8 cellular contexts compared by ENCODE assay signal in the genomic region with DNA sequence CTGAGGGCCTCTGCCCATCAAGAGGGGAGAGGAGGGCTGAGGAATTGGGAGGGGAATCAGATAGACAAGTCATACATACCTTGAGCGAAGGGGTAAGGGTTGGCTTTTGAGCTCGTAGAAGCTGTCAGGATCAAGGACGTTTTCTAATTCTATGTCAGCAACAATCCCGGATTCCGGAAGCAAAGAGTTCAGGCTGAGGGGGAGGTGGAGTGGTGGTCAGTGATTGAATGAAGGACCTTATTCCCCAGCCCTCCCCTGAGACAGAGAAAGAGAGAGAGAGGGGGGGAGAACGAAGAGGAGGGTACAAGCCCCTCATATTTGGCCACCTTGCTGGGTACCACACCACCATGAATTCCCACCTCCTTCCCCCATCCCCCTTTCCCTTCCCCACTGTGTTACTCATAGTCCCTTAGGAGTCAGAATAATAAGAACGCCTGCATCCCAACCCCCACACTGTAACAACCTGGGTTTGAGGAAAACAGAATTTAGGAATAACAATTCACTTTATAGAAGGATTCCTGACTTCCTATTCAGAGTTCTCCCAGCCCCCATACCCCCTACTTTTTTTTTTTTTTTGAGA. TPM values are rescaled to one million over a fixed set of nuclear protein-coding genes. Genes with fewer than 3 reads are reported as not detected.
DNase-seq lines count a peak whose midpoint lies in the region; ATAC-seq, FAIRE-seq and TF ChIP-seq lines count a peak whose summit lies in the region.

No MANE protein-coding gene starts in this region.

- peaks cover 14% of the 10 kb centered on the region for H3K36me3 Mint-ChIP-seq in activated naive CD4-positive, alpha-beta T cell treated with anti-CD3 and anti-CD28 coated beads for 36 hours (ENCODE audit: low read depth)
- peaks cover 6 to 25% of the 10 kb centered on the region in 2 donors for H3K36me3 Mint-ChIP-seq in activated naive CD4-positive, alpha-beta T cell treated with anti-CD3 and anti-CD28 coated beads, Interleukin-2, amount 50 U/mL, for 72 hours

- no peak for DNase-seq in activated naive CD4-positive, alpha-beta T cell treated with anti-CD3 and anti-CD28 coated beads for 36 hours
- no peak for DNase-seq in activated naive CD4-positive, alpha-beta T cell treated with anti-CD3 and anti-CD28 coated beads, Interleukin-2, amount 50 U/mL, for 72 hours (ENCODE audit: low spot score in 2 of 2)
- DNase-seq in astrocyte of the spinal cord (ENCODE audit: low read depth, low spot score) (peak; percentile 4), HepG2 (ENCODE audit: low spot score) (no peak), transverse colon (no peak)
- DNase-seq in NK-92 treated with Interleukin-12 subunit alpha and Interleukin-12 subunit beta, amount 100 ng/mL, for 24 hours (lab: John Stamatoyannopoulos, UW) = no peak

- H3K27ac ChIP-seq in HepG2 (ENCODE audit: extremely low read length, insufficient read depth, low read length) (peak overlapping the region; percentile 73), transverse colon (peak overlapping the region; percentile 92 to 97 (median 96))

- BruUV-seq in HepG2 (replicated peaks; lab: Mats Ljungman, UMichigan) = no TSS peak

- H3K9me3 Mint-ChIP-seq in activated naive CD4-positive, alpha-beta T cell treated with anti-CD3 and anti-CD28 coated beads for 36 hours = no peaks in the 10 kb centered on the region
- no peaks in the 10 kb centered on the region for H3K9me3 Mint-ChIP-seq in activated naive CD4-positive, alpha-beta T cell treated with anti-CD3 and anti-CD28 coated beads, Interleukin-2, amount 50 U/mL, for 72 hours

- intact Hi-C loops in activated naive CD4-positive, alpha-beta T cell treated with anti-CD3 and anti-CD28 coated beads for 36 hours (cut with micrococcal nuclease) = loop anchor here (5.0 to 10.0 kb wide), 3 partner anchors 132 to 366 kb away; partner anchors contain the start of genes PLP2 and SUV39H1
- intact Hi-C loops in HepG2 (cut with micrococcal nuclease; ENCODE audit: unreplicated experiment) = loop anchor here (5.0 kb wide), 1 partner anchor 83 kb away; the partner anchor contains the start of gene OTUD5
- intact Hi-C loops in transverse colon (cut with DNase I; ENCODE audit: low total_unique reads) = no loop called here

- no peaks in the 10 kb centered on the region for H4K20me1 ChIP-seq in HepG2 (ENCODE audit: insufficient read depth, low read length)

- POLR2A ChIA-PET in HepG2 (lab: Yijun Ruan, JAX) = interaction anchor here (1.0 to 1.5 kb wide), 4 partner anchors 13 to 99 kb away, joined by 4 to 6 read pairs (median 4); partner anchors contain the start of gene OTUD5

- H3K4me3 ChIP-seq in astrocyte of the spinal cord (ENCODE audit: low read depth, low read length) (peak overlapping the region; percentile 68), HepG2 (replicated peaks in 1 of 3; ENCODE audit: insufficient read depth in 1 of 3, low read depth in 2 of 3, low read length in 3 of 3) (peak overlapping the region in 2 of 3 experiments; percentile 36 to 40; a peak in 5 of 6 replicates), transverse colon (peak overlapping the region in 1 of 4 donors; percentile 3)

- H3K79me2 ChIP-seq in HepG2 (ENCODE audit: insufficient read depth, low read length) = peaks cover 20% of the 10 kb centered on the region

- TF ChIP-seq CTCF in astrocyte of the spinal cord (IDR thresholded peaks at IDR 0.05; ENCODE audit: low read depth, low read length) = no peak
- TF ChIP-seq CTCF in HepG2 (CRISPR knock-in tag; IDR thresholded peaks at IDR 0.05) = no peak
- no peak for TF ChIP-seq CTCF in transverse colon (IDR thresholded peaks at IDR 0.05)

- H3K27ac Mint-ChIP-seq in activated naive CD4-positive, alpha-beta T cell treated with anti-CD3 and anti-CD28 coated beads for 36 hours = peak overlapping the region; percentile 68
- H3K27ac Mint-ChIP-seq in activated naive CD4-positive, alpha-beta T cell treated with anti-CD3 and anti-CD28 coated beads, Interleukin-2, amount 50 U/mL, for 72 hours = peak overlapping the region in 1 of 2 donors; percentile 81

- TF ChIP-seq RAD21 in HepG2 (CRISPR knock-in tag; IDR thresholded peaks at IDR 0.05) = no peak

- WGBS in HepG2 (ENCODE audit: low lambda C conversion rate) = 16% methylated on average over 4 of the region's 7 CpGs
- 63% methylated on average over 7 of the region's 7 CpGs; no CpG with 5 or more reads in 1 of the 2 donors for WGBS in transverse colon (ENCODE audit: low coverage in 1 of 2), 2 donors

- no peak overlapping the region for H2AFZ ChIP-seq in HepG2 (ENCODE audit: low read length)

- CTCF ChIA-PET in activated naive CD4-positive, alpha-beta T cell treated with anti-CD3 and anti-CD28 coated beads for 36 hours (lab: Charles Lee) = interaction anchor here (0.5 kb wide), 1 partner anchor 27 kb away, joined by 3 read pairs; no protein-coding TSS in a partner anchor
- CTCF ChIA-PET in HepG2 (lab: Yijun Ruan, JAX; ENCODE audit: low intra/inter-chr PET ratio, low total read pairs) = no interaction called here

- no peaks in the 10 kb centered on the region; a peak in 1 of 5 replicates for H3K27me3 ChIP-seq in HepG2 (ENCODE audit: control insufficient read depth in 1 of 2, insufficient read depth in 2 of 2, low read length in 2 of 2)
- no peaks in the 10 kb centered on the region for H3K27me3 ChIP-seq in transverse colon

- peak overlapping the region; percentile 71 for H3K4me2 ChIP-seq in HepG2 (ENCODE audit: low read depth, low read length)

- ATAC-seq in activated naive CD4-positive, alpha-beta T cell treated with anti-CD3 and anti-CD28 coated beads, Interleukin-2, amount 50 U/mL, for 72 hours = no peak
- ATAC-seq in HepG2 = no peak
- no peak for ATAC-seq in GM21360 (IDR thresholded peaks at IDR 0.05; ENCODE audit: unreplicated experiment)
- no peak for ATAC-seq in GM19455 (IDR thresholded peaks at IDR 0.05; ENCODE audit: unreplicated experiment)

- peak overlapping the region; percentile 93 for H3K4me3 Mint-ChIP-seq in activated naive CD4-positive, alpha-beta T cell treated with anti-CD3 and anti-CD28 coated beads for 36 hours

- peaks cover 28% of the 10 kb centered on the region for H3K4me1 Mint-ChIP-seq in activated naive CD4-positive, alpha-beta T cell treated with anti-CD3 and anti-CD28 coated beads for 36 hours (ENCODE audit: low read depth)

- FAIRE-seq in HepG2 (lab: Jason Lieb, UNC) = no peak

- H3K4me1 ChIP-seq in HepG2 (ENCODE audit: insufficient read depth, low read length) = peaks cover 44% of the 10 kb centered on the region
- H3K4me1 ChIP-seq in transverse colon = peaks cover 0 to 29% (median 6%) of the 10 kb centered on the region in 4 donors

- TF ChIP-seq EP300 in HepG2 (IDR thresholded peaks at IDR 0.05; ENCODE audit: low read depth in 2 of 2, low read length in 2 of 2) (no peak), HepG2 (CRISPR knock-in tag; IDR thresholded peaks at IDR 0.05; ENCODE audit: borderline replicate concordance) (no peak), transverse colon (IDR thresholded peaks at IDR 0.05; ENCODE audit: low read depth) (no peak)

- no peaks in the 10 kb centered on the region for H3K27me3 Mint-ChIP-seq in activated naive CD4-positive, alpha-beta T cell treated with anti-CD3 and anti-CD28 coated beads for 36 hours (ENCODE audit: low read depth)

- TF ChIP-seq POLR2A in HepG2 (IDR thresholded peaks at IDR 0.05; ENCODE audit: insufficient read depth in 1 of 2, low read depth in 2 of 2, low read length in 2 of 2) (no peak), transverse colon (IDR thresholded peaks at IDR 0.05) (no peak)

- peak overlapping the region; percentile 47 for H3K9ac ChIP-seq in HepG2 (ENCODE audit: insufficient read depth, low read depth, low read length)

- H3K9me3 ChIP-seq in HepG2 (ENCODE audit: low read length) (no peaks in the 10 kb centered on the region), transverse colon (no peaks in the 10 kb centered on the region)

- in situ Hi-C loops in astrocyte of the spinal cord (cut with HindIII; ENCODE audit: low sequenced_read_pairs) = no loop called here
- in situ Hi-C loops in HepG2 (cut with HindIII; ENCODE audit: extremely low pct_ligation_motif_present, low pct_unique_long_range_greater_than_20kb) = no loop called here
- in situ Hi-C loops in transverse colon (cut with MboI; ENCODE audit: low pct_ligation_motif_present in 1 of 4, low pct_unique_long_range_greater_than_20kb in 1 of 4, low sequenced_read_pairs in 3 of 4) = no loop called here

- H3K36me3 ChIP-seq in HepG2 (replicated peaks in 1 of 2; ENCODE audit: control insufficient read depth in 1 of 2, insufficient read depth in 2 of 2, low read length in 2 of 2) (peaks cover 4 to 12% of the 10 kb centered on the region in 2 experiments; a peak in 3 of 5 replicates), transverse colon (peaks cover 0 to 10% (median 0%) of the 10 kb centered on the region in 4 donors)

RNA-seq across cellular contexts. Expression of gene TFE3, which starts 2.7 kb away (rescaled TPM):
- 10 to 100 TPM; 34.7 to 35.5 TPM for total RNA-seq in activated naive CD4-positive, alpha-beta T cell treated with anti-CD3 and anti-CD28 coated beads for 36 hours
- total RNA-seq in activated naive CD4-positive, alpha-beta T cell treated with anti-CD3 and anti-CD28 coated beads, Interleukin-2, amount 50 U/mL, for 72 hours = 10 to 100 TPM; 34.8 to 41.8 TPM
- total RNA-seq in HepG2 (2016; rRNA removed; fragmentation: Illumina TruSeq; extraction: Trizol) = 8.8 and 12.3 TPM in 2 replicates
- total RNA-seq in HepG2 (2016; cell fraction: cytosol; rRNA removed; fragmentation: Illumina TruSeq; extraction: Trizol; ENCODE audit: low read depth) = 7.1 and 7.8 TPM in 2 replicates
- total RNA-seq in HepG2 (2016; cell fraction: insoluble cytoplasmic fraction; rRNA removed; fragmentation: Illumina TruSeq; extraction: Trizol) = 7.3 and 11.4 TPM in 2 replicates
- total RNA-seq in HepG2 (2016; cell fraction: membrane; rRNA removed; fragmentation: Illumina TruSeq; extraction: Trizol) = 19.2 and 21.8 TPM in 2 replicates
- total RNA-seq in HepG2 (2016; cell fraction: nucleus; rRNA removed; fragmentation: Illumina TruSeq; extraction: Trizol) = 7.7 and 10.3 TPM in 2 replicates
- 8.3 and 13.1 TPM in 2 replicates for polyA plus RNA-seq in HepG2 (2011; rRNA removed)
- 7.3 and 11.0 TPM in 2 replicates for polyA plus RNA-seq in HepG2 (2011; cell fraction: cytosol; rRNA removed)
- 18.5 and 24.4 TPM in 2 replicates for polyA plus RNA-seq in HepG2 (2011; cell fraction: nucleus; rRNA removed)
- polyA plus RNA-seq in HepG2 (2012) = 13.3 and 22.4 TPM in 2 replicates
- 12.4 and 13.7 TPM in 2 replicates for polyA plus RNA-seq in HepG2 (2016; cell fraction: cytosol; fragmentation: Illumina TruSeq; extraction: Trizol; ENCODE audit: low read depth)
- 17.3 and 24.4 TPM in 2 replicates for polyA plus RNA-seq in HepG2 (2016; cell fraction: insoluble cytoplasmic fraction; fragmentation: Illumina TruSeq; extraction: Trizol; ENCODE audit: low read depth)
- polyA plus RNA-seq in HepG2 (2016; cell fraction: membrane; fragmentation: Illumina TruSeq; extraction: Trizol; ENCODE audit: low read depth) = 30.6 and 31.9 TPM in 2 replicates
- 31.0 and 32.9 TPM in 2 replicates for polyA plus RNA-seq in HepG2 (2016; cell fraction: nucleus; fragmentation: Illumina TruSeq; extraction: Trizol; ENCODE audit: insufficient read depth, low read depth)
- 19.4 and 40.0 TPM in 2 replicates for polyA minus RNA-seq in HepG2 (2011; rRNA and poly(A)+ RNA removed; ENCODE audit: low replicate concordance)
- polyA minus RNA-seq in HepG2 (2011; cell fraction: cytosol; rRNA and poly(A)+ RNA removed) = 13.7 and 14.2 TPM in 2 replicates
- polyA minus RNA-seq in HepG2 (2011; cell fraction: nucleus; rRNA and poly(A)+ RNA removed) = 12.0 and 14.9 TPM in 2 replicates
- 10 to 100 TPM; 31.7 to 45.6 (median 44.7) TPM for total RNA-seq in transverse colon

RNA-seq across cellular contexts. Expression of gene CCDC120, which starts 18.3 kb away (rescaled TPM):
- total RNA-seq in activated naive CD4-positive, alpha-beta T cell treated with anti-CD3 and anti-CD28 coated beads for 36 hours = 1 to 10 TPM; 2.1 to 2.2 TPM
- total RNA-seq in activated naive CD4-positive, alpha-beta T cell treated with anti-CD3 and anti-CD28 coated beads, Interleukin-2, amount 50 U/mL, for 72 hours = 1 to 10 TPM; 4.5 to 5.7 TPM
- total RNA-seq in HepG2 (2016; rRNA removed; fragmentation: Illumina TruSeq; extraction: Trizol) (0.89 and 1.3 TPM in 2 replicates), transverse colon (10 to 100 TPM in 2 of 4 donors, 1 to 10 TPM in 2; 4.4 to 19.1 (median 9.9) TPM)
- 0.30 and 0.44 TPM in 2 replicates for total RNA-seq in HepG2 (2016; cell fraction: cytosol; rRNA removed; fragmentation: Illumina TruSeq; extraction: Trizol; ENCODE audit: low read depth)
- total RNA-seq in HepG2 (2016; cell fraction: insoluble cytoplasmic fraction; rRNA removed; fragmentation: Illumina TruSeq; extraction: Trizol) = 0.61 and 1.2 TPM in 2 replicates
- 0.83 and 0.90 TPM in 2 replicates for total RNA-seq in HepG2 (2016; cell fraction: membrane; rRNA removed; fragmentation: Illumina TruSeq; extraction: Trizol)
- 1.0 and 2.0 TPM in 2 replicates for total RNA-seq in HepG2 (2016; cell fraction: nucleus; rRNA removed; fragmentation: Illumina TruSeq; extraction: Trizol)
- 3.2 and 3.7 TPM in 2 replicates for polyA plus RNA-seq in HepG2 (2011; rRNA removed)
- 1.7 and 2.1 TPM in 2 replicates for polyA plus RNA-seq in HepG2 (2011; cell fraction: cytosol; rRNA removed)
- polyA plus RNA-seq in HepG2 (2011; cell fraction: nucleus; rRNA removed) = 11.3 and 13.0 TPM in 2 replicates
- polyA plus RNA-seq in HepG2 (2012) = 3.2 and 3.9 TPM in 2 replicates
- 0.15 and 0.16 TPM in 2 replicates for polyA plus RNA-seq in HepG2 (2016; cell fraction: cytosol; fragmentation: Illumina TruSeq; extraction: Trizol; ENCODE audit: low read depth)
- 2.4 and 3.0 TPM in 2 replicates for polyA plus RNA-seq in HepG2 (2016; cell fraction: insoluble cytoplasmic fraction; fragmentation: Illumina TruSeq; extraction: Trizol; ENCODE audit: low read depth)
- 0.78 and 1.0 TPM in 2 replicates for polyA plus RNA-seq in HepG2 (2016; cell fraction: membrane; fragmentation: Illumina TruSeq; extraction: Trizol; ENCODE audit: low read depth)
- polyA plus RNA-seq in HepG2 (2016; cell fraction: nucleus; fragmentation: Illumina TruSeq; extraction: Trizol; ENCODE audit: insufficient read depth, low read depth) = 7.3 TPM in 2 replicates
- polyA minus RNA-seq in HepG2 (2011; rRNA and poly(A)+ RNA removed; ENCODE audit: low replicate concordance) = 3.1 and 4.9 TPM in 2 replicates
- 1.3 and 1.4 TPM in 2 replicates for polyA minus RNA-seq in HepG2 (2011; cell fraction: cytosol; rRNA and poly(A)+ RNA removed)
- polyA minus RNA-seq in HepG2 (2011; cell fraction: nucleus; rRNA and poly(A)+ RNA removed) = 2.8 and 4.2 TPM in 2 replicates

RNA-seq across cellular contexts. Expression of gene PRAF2, which starts 33.3 kb away (rescaled TPM):
- total RNA-seq in activated naive CD4-positive, alpha-beta T cell treated with anti-CD3 and anti-CD28 coated beads for 36 hours = 10 to 100 TPM; 14.5 to 14.8 TPM
- 10 to 100 TPM; 10.9 to 40.9 TPM for total RNA-seq in activated naive CD4-positive, alpha-beta T cell treated with anti-CD3 and anti-CD28 coated beads, Interleukin-2, amount 50 U/mL, for 72 hours
- total RNA-seq in HepG2 (2016; rRNA removed; fragmentation: Illumina TruSeq; extraction: Trizol) = 0.33 TPM in 1 of 2 replicates, not detected in the other
- not detected in 2 replicates for total RNA-seq in HepG2 (2016; cell fraction: cytosol; rRNA removed; fragmentation: Illumina TruSeq; extraction: Trizol; ENCODE audit: low read depth)
- total RNA-seq in HepG2 (2016; cell fraction: insoluble cytoplasmic fraction; rRNA removed; fragmentation: Illumina TruSeq; extraction: Trizol) = 0.37 TPM in 1 of 2 replicates, not detected in the other
- total RNA-seq in HepG2 (2016; cell fraction: membrane; rRNA removed; fragmentation: Illumina TruSeq; extraction: Trizol) = not detected in 2 replicates
- total RNA-seq in HepG2 (2016; cell fraction: nucleus; rRNA removed; fragmentation: Illumina TruSeq; extraction: Trizol) = 1.0 TPM in 1 of 2 replicates, not detected in the other
- 2.6 and 4.3 TPM in 2 replicates for polyA plus RNA-seq in HepG2 (2011; rRNA removed)
- polyA plus RNA-seq in HepG2 (2011; cell fraction: cytosol; rRNA removed) = 0.94 and 1.1 TPM in 2 replicates
- polyA plus RNA-seq in HepG2 (2011; cell fraction: nucleus; rRNA removed) = 16.4 and 19.7 TPM in 2 replicates
- polyA plus RNA-seq in HepG2 (2012) = 2.0 and 3.1 TPM in 2 replicates
- 0.26 TPM in 1 of 2 replicates, not detected in the other for polyA plus RNA-seq in HepG2 (2016; cell fraction: cytosol; fragmentation: Illumina TruSeq; extraction: Trizol; ENCODE audit: low read depth)
- polyA plus RNA-seq in HepG2 (2016; cell fraction: insoluble cytoplasmic fraction; fragmentation: Illumina TruSeq; extraction: Trizol; ENCODE audit: low read depth) = 0.58 TPM in 1 of 2 replicates, not detected in the other
- polyA plus RNA-seq in HepG2 (2016; cell fraction: membrane; fragmentation: Illumina TruSeq; extraction: Trizol; ENCODE audit: low read depth) = 0.17 and 0.50 TPM in 2 replicates
- polyA plus RNA-seq in HepG2 (2016; cell fraction: nucleus; fragmentation: Illumina TruSeq; extraction: Trizol; ENCODE audit: insufficient read depth, low read depth) = 3.4 and 4.5 TPM in 2 replicates
- polyA minus RNA-seq in HepG2 (2011; rRNA and poly(A)+ RNA removed; ENCODE audit: low replicate concordance) = 0.84 and 7.9 TPM in 2 replicates
- not detected in 2 replicates for polyA minus RNA-seq in HepG2 (2011; cell fraction: cytosol; rRNA and poly(A)+ RNA removed)
- 1.7 and 5.3 TPM in 2 replicates for polyA minus RNA-seq in HepG2 (2011; cell fraction: nucleus; rRNA and poly(A)+ RNA removed)
- 10 to 100 TPM in 2 of 4 donors, 1 to 10 TPM in 2; 3.4 to 16.8 (median 9.2) TPM for total RNA-seq in transverse colon

RNA-seq across cellular contexts. Expression of gene GRIPAP1, which starts 38.4 kb away (rescaled TPM):
- total RNA-seq in activated naive CD4-positive, alpha-beta T cell treated with anti-CD3 and anti-CD28 coated beads for 36 hours = 10 to 100 TPM; 64.8 to 73.1 TPM
- total RNA-seq in activated naive CD4-positive, alpha-beta T cell treated with anti-CD3 and anti-CD28 coated beads, Interleukin-2, amount 50 U/mL, for 72 hours = 100 to 1,000 TPM in 1 of 2 donors, 10 to 100 TPM in 1; 92.3 to 140 TPM
- total RNA-seq in HepG2 (2016; rRNA removed; fragmentation: Illumina TruSeq; extraction: Trizol) = 15.0 and 16.1 TPM in 2 replicates
- 1.7 and 2.0 TPM in 2 replicates for total RNA-seq in HepG2 (2016; cell fraction: cytosol; rRNA removed; fragmentation: Illumina TruSeq; extraction: Trizol; ENCODE audit: low read depth)
- 14.6 and 16.4 TPM in 2 replicates for total RNA-seq in HepG2 (2016; cell fraction: insoluble cytoplasmic fraction; rRNA removed; fragmentation: Illumina TruSeq; extraction: Trizol)
- 3.5 and 4.0 TPM in 2 replicates for total RNA-seq in HepG2 (2016; cell fraction: membrane; rRNA removed; fragmentation: Illumina TruSeq; extraction: Trizol)
- 12.0 and 14.5 TPM in 2 replicates for total RNA-seq in HepG2 (2016; cell fraction: nucleus; rRNA removed; fragmentation: Illumina TruSeq; extraction: Trizol)
- polyA plus RNA-seq in HepG2 (2011; rRNA removed) = 22.6 and 24.7 TPM in 2 replicates
- polyA plus RNA-seq in HepG2 (2011; cell fraction: cytosol; rRNA removed) = 12.3 and 13.1 TPM in 2 replicates
- 95.2 and 107 TPM in 2 replicates for polyA plus RNA-seq in HepG2 (2011; cell fraction: nucleus; rRNA removed)
- polyA plus RNA-seq in HepG2 (2012) = 19.3 and 22.4 TPM in 2 replicates
- 0.53 and 0.80 TPM in 2 replicates for polyA plus RNA-seq in HepG2 (2016; cell fraction: cytosol; fragmentation: Illumina TruSeq; extraction: Trizol; ENCODE audit: low read depth)
- polyA plus RNA-seq in HepG2 (2016; cell fraction: insoluble cytoplasmic fraction; fragmentation: Illumina TruSeq; extraction: Trizol; ENCODE audit: low read depth) = 16.6 and 18.3 TPM in 2 replicates
- polyA plus RNA-seq in HepG2 (2016; cell fraction: membrane; fragmentation: Illumina TruSeq; extraction: Trizol; ENCODE audit: low read depth) = 1.8 and 1.9 TPM in 2 replicates
- polyA plus RNA-seq in HepG2 (2016; cell fraction: nucleus; fragmentation: Illumina TruSeq; extraction: Trizol; ENCODE audit: insufficient read depth, low read depth) = 42.4 and 61.4 TPM in 2 replicates
- polyA minus RNA-seq in HepG2 (2011; rRNA and poly(A)+ RNA removed; ENCODE audit: low replicate concordance) = 11.0 and 38.4 TPM in 2 replicates
- polyA minus RNA-seq in HepG2 (2011; cell fraction: cytosol; rRNA and poly(A)+ RNA removed) = 5.4 and 5.6 TPM in 2 replicates
- 19.6 and 21.1 TPM in 2 replicates for polyA minus RNA-seq in HepG2 (2011; cell fraction: nucleus; rRNA and poly(A)+ RNA removed)
- total RNA-seq in transverse colon = 100 to 1,000 TPM in 1 of 4 donors, 10 to 100 TPM in 3; 34.8 to 102 (median 52.9) TPM

RNA-seq across cellular contexts. Expression of gene WDR45, which starts 39.2 kb away (rescaled TPM):
- total RNA-seq in activated naive CD4-positive, alpha-beta T cell treated with anti-CD3 and anti-CD28 coated beads for 36 hours = 10 to 100 TPM; 17.9 to 22.5 TPM
- total RNA-seq in activated naive CD4-positive, alpha-beta T cell treated with anti-CD3 and anti-CD28 coated beads, Interleukin-2, amount 50 U/mL, for 72 hours = 10 to 100 TPM; 24.6 to 57.5 TPM
- total RNA-seq in HepG2 (2016; rRNA removed; fragmentation: Illumina TruSeq; extraction: Trizol) (14.0 and 16.4 TPM in 2 replicates), transverse colon (100 to 1,000 TPM in 2 of 4 donors, 10 to 100 TPM in 2; 73.5 to 205 (median 117) TPM)
- total RNA-seq in HepG2 (2016; cell fraction: cytosol; rRNA removed; fragmentation: Illumina TruSeq; extraction: Trizol; ENCODE audit: low read depth) = 18.4 and 20.2 TPM in 2 replicates
- 16.0 and 19.4 TPM in 2 replicates for total RNA-seq in HepG2 (2016; cell fraction: insoluble cytoplasmic fraction; rRNA removed; fragmentation: Illumina TruSeq; extraction: Trizol)
- 18.8 and 22.7 TPM in 2 replicates for total RNA-seq in HepG2 (2016; cell fraction: membrane; rRNA removed; fragmentation: Illumina TruSeq; extraction: Trizol)
- total RNA-seq in HepG2 (2016; cell fraction: nucleus; rRNA removed; fragmentation: Illumina TruSeq; extraction: Trizol) = 17.9 and 19.4 TPM in 2 replicates
- 65.5 and 91.1 TPM in 2 replicates for polyA plus RNA-seq in HepG2 (2011; rRNA removed)
- polyA plus RNA-seq in HepG2 (2011; cell fraction: cytosol; rRNA removed) = 48.7 and 57.4 TPM in 2 replicates
- 386 and 474 TPM in 2 replicates for polyA plus RNA-seq in HepG2 (2011; cell fraction: nucleus; rRNA removed)
- 30.1 and 49.9 TPM in 2 replicates for polyA plus RNA-seq in HepG2 (2012)
- 15.5 and 17.3 TPM in 2 replicates for polyA plus RNA-seq in HepG2 (2016; cell fraction: cytosol; fragmentation: Illumina TruSeq; extraction: Trizol; ENCODE audit: low read depth)
- polyA plus RNA-seq in HepG2 (2016; cell fraction: insoluble cytoplasmic fraction; fragmentation: Illumina TruSeq; extraction: Trizol; ENCODE audit: low read depth) = 18.7 and 19.8 TPM in 2 replicates
- polyA plus RNA-seq in HepG2 (2016; cell fraction: membrane; fragmentation: Illumina TruSeq; extraction: Trizol; ENCODE audit: low read depth) = 14.2 and 18.3 TPM in 2 replicates
- polyA plus RNA-seq in HepG2 (2016; cell fraction: nucleus; fragmentation: Illumina TruSeq; extraction: Trizol; ENCODE audit: insufficient read depth, low read depth) = 44.7 and 54.6 TPM in 2 replicates
- 64.1 and 271 TPM in 2 replicates for polyA minus RNA-seq in HepG2 (2011; rRNA and poly(A)+ RNA removed; ENCODE audit: low replicate concordance)
- polyA minus RNA-seq in HepG2 (2011; cell fraction: cytosol; rRNA and poly(A)+ RNA removed) = 14.8 and 18.8 TPM in 2 replicates
- polyA minus RNA-seq in HepG2 (2011; cell fraction: nucleus; rRNA and poly(A)+ RNA removed) = 53.6 and 83.3 TPM in 2 replicates
